ENCODE assay signal across 9 cellular contexts in genomic region chr11:120929664-120930154, GRCh38.
DNase-seq lines count a peak whose midpoint lies in the region; ATAC-seq and TF ChIP-seq lines count a peak whose summit lies in the region.
"Had no signal": no experiment of that assay in that cellular context is flagged by ENCODE, and none has a peak within 500 bp of the region (broad histone marks: within the 10 kb centered on the region; RNA-seq: fewer than 3 reads in every experiment).

No MANE protein-coding gene starts in this region.

- peaks cover 3% of the 10 kb centered on the region for H3K4me1 Mint-ChIP-seq in T-helper 17 cell

- H3K4me1 ChIP-seq in mucosa of descending colon (ENCODE audit: low read depth) (no peaks in the 10 kb centered on the region), upper lobe of right lung (no peaks in the 10 kb centered on the region)
- H3K4me1 ChIP-seq: BLaER1 had no signal

- H3K36me3 Mint-ChIP-seq in T-helper 17 cell (ENCODE audit: low read depth) = peaks cover 2% of the 10 kb centered on the region

- no peaks in the 10 kb centered on the region for H3K9me3 ChIP-seq in T-helper 17 cell (ENCODE audit: control insufficient read depth, low read length, poor library complexity, severe bottlenecking)
- H3K9me3 ChIP-seq in mucosa of descending colon = no peaks in the 10 kb centered on the region
- no peaks in the 10 kb centered on the region for H3K9me3 ChIP-seq in upper lobe of right lung
- H3K9me3 ChIP-seq: BLaER1 had no signal

- H3K36me3 ChIP-seq in mucosa of descending colon (ENCODE audit: low read depth) = no peaks in the 10 kb centered on the region
- no peaks in the 10 kb centered on the region for H3K36me3 ChIP-seq in upper lobe of right lung
- H3K36me3 ChIP-seq: BLaER1 had no signal

- no peak overlapping the region for H3K4me3 Mint-ChIP-seq in T-helper 17 cell

- intact Hi-C loops in mucosa of descending colon (cut with DNase I, micrococcal nuclease) (no loop called here), upper lobe of right lung (cut with DNase I) (no loop called here)

- DNase-seq in NCI-H1436 (lab: John Stamatoyannopoulos, UW) = peak; percentile 48
- DNase-seq in NCI-H1436 treated with DMSO at 0.1 percent for 48 hours (lab: John Stamatoyannopoulos, UW) = no peak
- DNase-seq in LoVo (ENCODE audit: low spot score) = peak; percentile 28
- DNase-seq in T-helper 17 cell = peak in 1 of 3 donors; percentile 13
- DNase-seq in dermis blood vessel endothelial cell = peak; percentile 84
- peak in 2 of 3 donors; percentile 33 to 46 for DNase-seq in mucosa of descending colon
- no peak for DNase-seq in upper lobe of right lung

- H3K27me3 Mint-ChIP-seq in T-helper 17 cell = peaks cover 30% of the 10 kb centered on the region

- no peak overlapping the region for H3K27ac ChIP-seq in upper lobe of right lung
- H3K27ac ChIP-seq: BLaER1 had no signal

- peak; percentile 26 for TF ChIP-seq CTCF in mucosa of descending colon (IDR thresholded peaks at IDR 0.05)
- peak; percentile 53 for TF ChIP-seq CTCF in upper lobe of right lung (IDR thresholded peaks at IDR 0.05)

- H3K27me3 ChIP-seq in upper lobe of right lung = no peaks in the 10 kb centered on the region
- H3K27me3 ChIP-seq: BLaER1 had no signal

- H3K4me3 ChIP-seq in mucosa of descending colon (no peak overlapping the region), upper lobe of right lung (no peak overlapping the region)
- H3K4me3 ChIP-seq: BLaER1 had no signal

- ATAC-seq in T-helper 17 cell (peak; percentile 55), mucosa of descending colon (peak; percentile 79), upper lobe of right lung (peak; percentile 83), GM21576 (IDR thresholded peaks at IDR 0.05; ENCODE audit: unreplicated experiment) (no peak)

- H3K27ac Mint-ChIP-seq in T-helper 17 cell = no peak overlapping the region

Comparison
In these comparisons a context has a peak if more than half of its experiments do, and no peak if none do; other contexts are left out.
1. DNase-seq: peak in NCI-H1436 (single experiment), LoVo (single experiment), dermis blood vessel endothelial cell (single experiment) and mucosa of descending colon (2 of 3); none in NCI-H1436 treated with DMSO at 0.1 percent for 48 hours (single experiment) and upper lobe of right lung (single experiment).